17 cellular contexts compared by ENCODE assay signal in the genomic region with DNA sequence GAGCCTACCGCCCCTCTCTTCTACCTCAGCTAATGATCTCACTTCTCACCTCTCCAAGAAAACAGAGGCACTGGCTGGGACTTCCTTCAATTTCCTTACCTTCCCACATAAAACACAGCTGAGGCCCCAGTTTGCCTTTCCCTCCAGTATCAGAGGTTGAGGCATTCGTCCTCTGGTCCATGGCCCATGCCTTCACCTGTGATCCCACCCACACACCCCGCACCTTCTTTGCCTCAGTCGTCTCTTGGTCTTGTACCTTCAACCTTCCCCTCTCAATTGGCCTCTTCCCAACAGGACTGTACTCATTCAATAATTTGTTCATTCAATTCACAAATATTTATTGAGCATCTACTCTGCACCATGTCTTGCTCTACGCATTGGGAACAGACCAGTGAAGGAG.
"Had no signal": no experiment of that assay in that cellular context is flagged by ENCODE, and none has a peak within 500 bp of the region (broad histone marks: within the 10 kb centered on the region; RNA-seq: fewer than 3 reads in every experiment).

No MANE protein-coding gene starts in this region.

- H3K4me3 ChIP-seq: esophagus squamous epithelium, gastroesophageal sphincter, heart left ventricle, stomach, thoracic aorta, transverse colon had no signal

- H3K36me3 ChIP-seq: esophagus squamous epithelium, gastroesophageal sphincter, heart left ventricle, stomach, thoracic aorta, transverse colon had no signal

- H3K36me3 Mint-ChIP-seq: naive thymus-derived CD4-positive, alpha-beta T cell had no signal

- H3K27me3 ChIP-seq: esophagus squamous epithelium, gastroesophageal sphincter, heart left ventricle, stomach, transverse colon had no signal

- H3K27ac Mint-ChIP-seq: effector memory CD8-positive, alpha-beta T cell; naive thymus-derived CD4-positive, alpha-beta T cell; nephron progenitor cell had no signal

- ATAC-seq: effector memory CD8-positive, alpha-beta T cell; gastroesophageal sphincter; heart left ventricle; naive thymus-derived CD4-positive, alpha-beta T cell; sciatic nerve had no signal

- H3K27ac ChIP-seq: esophagus squamous epithelium, gastroesophageal sphincter, heart left ventricle, stomach, thoracic aorta, transverse colon had no signal

- DNase-seq: cortex of kidney; effector memory CD8-positive, alpha-beta T cell; esophagus squamous epithelium; foreskin fibroblast; heart left ventricle; hippocampal formation; kidney glomerular epithelial cell; mesendoderm; naive thymus-derived CD4-positive, alpha-beta T cell; nephron progenitor cell; stimulated activated naive CD4-positive, alpha-beta T cell; stomach; substantia nigra; transverse colon had no signal

- H3K9me3 ChIP-seq: esophagus squamous epithelium, gastroesophageal sphincter, heart left ventricle, stomach, thoracic aorta, transverse colon had no signal

- H3K9me3 Mint-ChIP-seq: effector memory CD8-positive, alpha-beta T cell had no signal

- H3K27me3 Mint-ChIP-seq: effector memory CD8-positive, alpha-beta T cell; naive thymus-derived CD4-positive, alpha-beta T cell had no signal

- H3K4me3 Mint-ChIP-seq: effector memory CD8-positive, alpha-beta T cell; naive thymus-derived CD4-positive, alpha-beta T cell; nephron progenitor cell had no signal

- H3K4me1 ChIP-seq: esophagus squamous epithelium, gastroesophageal sphincter, heart left ventricle, stomach, transverse colon had no signal
